In the genomic region with DNA sequence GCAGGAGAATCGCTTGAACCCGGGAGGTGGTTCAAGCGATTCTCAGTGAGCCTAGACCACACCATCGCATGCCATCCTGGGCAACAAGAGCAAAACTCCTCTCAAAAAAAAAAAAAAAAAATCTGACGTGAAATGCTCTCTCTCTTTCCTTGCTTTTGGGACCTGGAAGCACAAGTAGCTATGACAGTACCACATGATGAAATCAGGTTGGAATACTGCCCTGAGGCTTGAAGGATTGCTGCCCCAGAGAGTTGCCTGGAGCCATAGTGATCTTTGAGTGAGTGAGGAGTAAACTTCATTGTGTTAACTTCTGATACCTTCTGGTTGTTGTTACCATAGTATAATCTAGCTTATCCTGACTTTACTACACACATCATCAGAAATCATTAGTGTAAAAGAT, we compare ENCODE assay signal across 12 cellular contexts. TPM values are rescaled to one million over a fixed set of nuclear protein-coding genes. Genes with fewer than 3 reads are reported as not detected.
DNase-seq lines count a peak whose midpoint lies in the region; TF ChIP-seq lines count a peak whose summit lies in the region.
"Had no signal": no experiment of that assay in that cellular context is flagged by ENCODE, and none has a peak within 500 bp of the region (broad histone marks: within the 10 kb centered on the region; RNA-seq: fewer than 3 reads in every experiment).

No MANE protein-coding gene starts in this region.

- no peaks in the 10 kb centered on the region for H3K36me3 Mint-ChIP-seq in CD14-positive monocyte

- H3K4me1 Mint-ChIP-seq in CD14-positive monocyte = peaks cover 54% of the 10 kb centered on the region

- no peaks in the 10 kb centered on the region for H3K27me3 Mint-ChIP-seq in CD14-positive monocyte (ENCODE audit: low read depth in 3 of 3)

- H3K9me3 Mint-ChIP-seq in CD14-positive monocyte = peaks cover 0 to 3% (median 0%) of the 10 kb centered on the region in 7 donors

- DNase-seq in CD14-positive monocyte (ENCODE audit: low spot score) = no peak
- peak; percentile 85 for DNase-seq in M059J (ENCODE audit: low read depth)
- peak; percentile 61 to 79 for DNase-seq in cardiac fibroblast (ENCODE audit: low read depth in 2 of 2)
- DNase-seq in myocyte (ENCODE audit: low read depth) = peak; percentile 36
- DNase-seq in GM13977 (ENCODE audit: low spot score) = no peak
- no peak for DNase-seq in nucleus accumbens (lab: John Stamatoyannopoulos, UW)
- no peak for DNase-seq in NCI-H128 (lab: John Stamatoyannopoulos, UW; ENCODE audit: unreplicated experiment)
- no peak for DNase-seq in NCI-H2029 treated with DMSO at 0.1 percent for 48 hours (lab: John Stamatoyannopoulos, UW)
- DNase-seq: NCI-H2029; stimulated activated CD4-positive, alpha-beta T cell treated with anti-CD3 and anti-CD28 coated beads, Interleukin-1b, Interleukin-23, amount 100 ng/mL, for 48 hours had no signal

- H3K4me3 Mint-ChIP-seq in CD14-positive monocyte = no peak overlapping the region

- TF ChIP-seq CTCF in CD14-positive monocyte (IDR thresholded peaks at IDR 0.05) (no peak), cardiac fibroblast (IDR thresholded peaks at IDR 0.05; ENCODE audit: low read depth, low read length) (no peak), GM13977 (IDR thresholded peaks at IDR 0.05; ENCODE audit: extremely low read depth, insufficient read depth, missing control alignments) (no peak)

- intact Hi-C loops in CD14-positive monocyte (cut with micrococcal nuclease) = no loop called here

- peak overlapping the region in 5 of 7 donors; percentile 9 to 61 (median 42) for H3K27ac Mint-ChIP-seq in CD14-positive monocyte

- in situ Hi-C loops in GM13977 (cut with MboI; ENCODE audit: low pct_unique_long_range_greater_than_20kb, low sequenced_read_pairs, unreplicated experiment) = loop anchor here (10.0 kb wide), 1 partner anchor 69 kb away; no protein-coding TSS in a partner anchor

- no peak overlapping the region for H3K4me3 ChIP-seq in cardiac fibroblast (replicated peaks in 1 of 2; ENCODE audit: low read depth in 2 of 2, low read length in 2 of 2)
- H3K4me3 ChIP-seq: HAP-1, thoracic aorta had no signal

RNA-seq across cellular contexts. Expression of a gene that starts 23.3 kb away (rescaled TPM):
- 10 to 100 TPM; 47.9 to 92.6 TPM for polyA plus RNA-seq in CD14-positive monocyte
- 22.7 and 42.8 TPM in 2 replicates for total RNA-seq in M059J (2014; rRNA removed; shearing (Covaris generic))
- 166 and 201 TPM in 2 replicates for total RNA-seq in myocyte
- 54.1 TPM for polyA plus RNA-seq in myocyte (2012)

Comparison
In these comparisons a context has a peak if more than half of its experiments do, and no peak if none do; other contexts are left out.
1. DNase-seq: peak in M059J (single experiment), cardiac fibroblast (2 of 2) and myocyte (single experiment); none in CD14-positive monocyte (single experiment), GM13977 (single experiment), nucleus accumbens (0 of 56), NCI-H128 (single experiment) and NCI-H2029 treated with DMSO at 0.1 percent for 48 hours (single experiment).